ENCODE assay signal across 8 cellular contexts in genomic region chr13:34161829-34162544, GRCh38.
A peak's percentile ranks its signal among the peaks of the same experiment; 100 is the strongest.
DNase-seq lines count a peak whose midpoint lies in the region; ATAC-seq and TF ChIP-seq lines count a peak whose summit lies in the region.

No MANE protein-coding gene starts in this region.

- no peaks in the 10 kb centered on the region for H3K27me3 ChIP-seq in colonic mucosa

- H3K4me3 ChIP-seq in AG09309 (ENCODE audit: control insufficient read depth, low read depth, low read length) (no peak overlapping the region), colonic mucosa (no peak overlapping the region)

- intact Hi-C loops in colonic mucosa (cut with DNase I): no loop called here

- H3K27ac Mint-ChIP-seq in naive thymus-derived CD8-positive, alpha-beta T cell: no peak overlapping the region

- peak overlapping the region; percentile 42 for H3K27ac ChIP-seq in colonic mucosa

- H3K36me3 ChIP-seq in colonic mucosa: no peaks in the 10 kb centered on the region

- TF ChIP-seq CTCF in AG09309 (IDR thresholded peaks at IDR 0.05; ENCODE audit: control insufficient read depth, insufficient read depth, low read depth, low read length, missing control alignments) (no peak), colonic mucosa (IDR thresholded peaks at IDR 0.05) (no peak)

- no peak for ATAC-seq in HG03045 (IDR thresholded peaks at IDR 0.05; ENCODE audit: unreplicated experiment)
- ATAC-seq in GM19023 (IDR thresholded peaks at IDR 0.05; ENCODE audit: unreplicated experiment): no peak
- ATAC-seq in GM19035 (IDR thresholded peaks at IDR 0.05; ENCODE audit: unreplicated experiment): no peak
- ATAC-seq in naive thymus-derived CD8-positive, alpha-beta T cell: no peak

- H3K4me1 ChIP-seq in colonic mucosa: no peaks in the 10 kb centered on the region

- H3K9ac ChIP-seq in colonic mucosa (ENCODE audit: low read depth in 2 of 2, low read length in 2 of 2): no peak overlapping the region

- H3K4me1 Mint-ChIP-seq in naive thymus-derived CD8-positive, alpha-beta T cell: peaks cover 0 to 5% (median 3%) of the 10 kb centered on the region in 4 donors

- peaks cover 0 to 10% (median 5%) of the 10 kb centered on the region in 9 donors for H3K9me3 Mint-ChIP-seq in naive thymus-derived CD8-positive, alpha-beta T cell

- DNase-seq in AG09309 (ENCODE audit: low read depth) (peak; percentile 86), NCI-H1092 (lab: John Stamatoyannopoulos, UW) (peak; percentile 2), colonic mucosa (no peak), myocyte (ENCODE audit: low read depth) (peak; percentile 83)
- no peak for DNase-seq in naive thymus-derived CD8-positive, alpha-beta T cell

- peaks cover 0 to 4% (median 0%) of the 10 kb centered on the region in 3 donors for H3K36me3 Mint-ChIP-seq in naive thymus-derived CD8-positive, alpha-beta T cell

- H3K4me3 Mint-ChIP-seq in naive thymus-derived CD8-positive, alpha-beta T cell: no peak overlapping the region

- peaks cover 9 to 29% (median 19%) of the 10 kb centered on the region in 5 donors for H3K27me3 Mint-ChIP-seq in naive thymus-derived CD8-positive, alpha-beta T cell

- POLR2A ChIA-PET in naive thymus-derived CD8-positive, alpha-beta T cell (lab: Charles Lee): no interaction called here

- H3K9me3 ChIP-seq in colonic mucosa: no peaks in the 10 kb centered on the region

Comparison
In these comparisons a context has a peak if more than half of its experiments do, and no peak if none do; other contexts are left out.
1. DNase-seq: peak in AG09309 (single experiment), NCI-H1092 (single experiment) and myocyte (single experiment); none in colonic mucosa (single experiment) and naive thymus-derived CD8-positive, alpha-beta T cell (0 of 10).